ENCODE assay signal across 17 cellular contexts in genomic region chr2:75667884-75668283, GRCh38. TPM values are rescaled to one million over a fixed set of nuclear protein-coding genes. Genes with fewer than 3 reads are reported as not detected.
DNase-seq lines count a peak whose midpoint lies in the region; ATAC-seq and TF ChIP-seq lines count a peak whose summit lies in the region.
"Had no signal": no experiment of that assay in that cellular context is flagged by ENCODE, and none has a peak within 500 bp of the region (broad histone marks: within the 10 kb centered on the region; RNA-seq: fewer than 3 reads in every experiment).

No MANE protein-coding gene starts in this region.

- peaks cover 23% of the 10 kb centered on the region; the same call in 2 of the 3 replicates for H3K36me3 Mint-ChIP-seq in GM23338 (ENCODE audit: low read depth)
- peaks cover 19% of the 10 kb centered on the region for H3K36me3 Mint-ChIP-seq in chondrocyte (ENCODE audit: low read depth)
- no peaks in the 10 kb centered on the region for H3K36me3 Mint-ChIP-seq in T-helper 17 cell (ENCODE audit: low read depth)

- no peaks in the 10 kb centered on the region for H3K9me3 Mint-ChIP-seq in GM23338
- no peaks in the 10 kb centered on the region for H3K9me3 Mint-ChIP-seq in chondrocyte (ENCODE audit: low read depth)
- H3K9me3 Mint-ChIP-seq: CD4-positive, alpha-beta memory T cell had no signal

- H3K9ac ChIP-seq in smooth muscle cell (ENCODE audit: low read depth), result no peak overlapping the region

- H3K79me2 ChIP-seq in GM23338 (replicated peaks; ENCODE audit: insufficient read depth), result no peaks in the 10 kb centered on the region
- H3K79me2 ChIP-seq in smooth muscle cell (ENCODE audit: low read depth), result no peaks in the 10 kb centered on the region

- WGBS in smooth muscle cell (ENCODE audit: low lambda C conversion rate), result 54% methylated on average over 2 of the region's 2 CpGs

- H3K27me3 ChIP-seq in GM23338 (ENCODE audit: insufficient read depth) (no peaks in the 10 kb centered on the region), smooth muscle cell (ENCODE audit: low read depth) (no peaks in the 10 kb centered on the region)

- H3K27me3 Mint-ChIP-seq in GM23338 (ENCODE audit: insufficient read depth, low read depth, poor library complexity), result no peaks in the 10 kb centered on the region
- H3K27me3 Mint-ChIP-seq in chondrocyte (ENCODE audit: low read depth), result no peaks in the 10 kb centered on the region
- H3K27me3 Mint-ChIP-seq in T-helper 17 cell, result no peaks in the 10 kb centered on the region
- H3K27me3 Mint-ChIP-seq: B cell; CD4-positive, alpha-beta memory T cell had no signal

- H4K20me1 ChIP-seq in GM23338 (replicated peaks; ENCODE audit: insufficient read depth) (no peaks in the 10 kb centered on the region), smooth muscle cell (ENCODE audit: low read depth) (no peaks in the 10 kb centered on the region)

- no peak for TF ChIP-seq CTCF in GM23338 (conservative IDR thresholded peaks at IDR 0.05; ENCODE audit: low read depth in 2 of 2)
- no peak for TF ChIP-seq CTCF in chondrocyte (IDR thresholded peaks at IDR 0.05)
- TF ChIP-seq CTCF in smooth muscle cell (IDR thresholded peaks at IDR 0.05; ENCODE audit: borderline replicate concordance, insufficient read depth, poor library complexity, severe bottlenecking), result no peak

- no peaks in the 10 kb centered on the region for H3F3A ChIP-seq in GM23338 (replicated peaks; ENCODE audit: low read depth)
- H3F3A ChIP-seq in smooth muscle cell (ENCODE audit: low read depth), result no peaks in the 10 kb centered on the region

- H2AFZ ChIP-seq in GM23338, result no peak overlapping the region
- H2AFZ ChIP-seq in smooth muscle cell (ENCODE audit: low read depth), result no peak overlapping the region

- no peaks in the 10 kb centered on the region for H3K9me2 ChIP-seq in GM23338 (ENCODE audit: insufficient read depth)

- H3K4me2 ChIP-seq in GM23338, result peak overlapping the region; percentile 40
- no peak overlapping the region for H3K4me2 ChIP-seq in smooth muscle cell

- no peak overlapping the region for H3K4me3 Mint-ChIP-seq in GM23338
- no peak overlapping the region for H3K4me3 Mint-ChIP-seq in chondrocyte (ENCODE audit: unreplicated experiment)
- H3K4me3 Mint-ChIP-seq in T-helper 17 cell, result no peak overlapping the region
- H3K4me3 Mint-ChIP-seq: B cell; CD4-positive, alpha-beta memory T cell had no signal

- ATAC-seq in GM23338 (no peak), HG02981 (IDR thresholded peaks at IDR 0.05; ENCODE audit: unreplicated experiment) (no peak), T-helper 17 cell (no peak)
- ATAC-seq: Panc1 had no signal

- H3K27ac Mint-ChIP-seq in GM23338 (no peak overlapping the region), chondrocyte (ENCODE audit: unreplicated experiment) (peak overlapping the region; percentile 73), T-helper 17 cell (no peak overlapping the region)
- H3K27ac Mint-ChIP-seq: B cell had no signal

- H3K9me3 ChIP-seq in smooth muscle cell (replicated peaks; ENCODE audit: low read depth), result no peaks in the 10 kb centered on the region
- no peaks in the 10 kb centered on the region for H3K9me3 ChIP-seq in T-helper 17 cell (ENCODE audit: control insufficient read depth, low read length, poor library complexity, severe bottlenecking)
- H3K9me3 ChIP-seq: HAP-1 had no signal

- DNase-seq in GM23338 (ENCODE audit: low spot score), result no peak
- DNase-seq in chondrocyte (ENCODE audit: low spot score), result no peak
- peak; percentile 65 for DNase-seq in left kidney (ENCODE audit: low read depth, low spot score)
- no peak for DNase-seq in smooth muscle cell (lab: John Stamatoyannopoulos, UW; ENCODE audit: unreplicated experiment)
- no peak for DNase-seq in COLO829 (ENCODE audit: low spot score)
- DNase-seq in T-helper 17 cell, result no peak
- DNase-seq: CD4-positive, alpha-beta memory T cell; DMS 273 treated with DMSO at 0.1 percent for 48 hours; MV-4-11; NCI-H1436; NCI-H2029 treated with DMSO at 0.1 percent for 48 hours; NCI-H510A treated with DMSO at 0.1 percent for 48 hours; Right ventricle myocardium superior had no signal

- H3K4me1 Mint-ChIP-seq in GM23338 (peaks cover 11% of the 10 kb centered on the region; the same call in 2 of the 3 replicates), chondrocyte (ENCODE audit: low read depth) (peaks cover 6% of the 10 kb centered on the region), T-helper 17 cell (no peaks in the 10 kb centered on the region)
- H3K4me1 Mint-ChIP-seq: B cell; CD4-positive, alpha-beta memory T cell had no signal

- H3K4me1 ChIP-seq in GM23338 (ENCODE audit: insufficient read depth) (peaks cover 22% of the 10 kb centered on the region), smooth muscle cell (ENCODE audit: low read depth) (peaks cover 12% of the 10 kb centered on the region)

- no peaks in the 10 kb centered on the region for H3K36me3 ChIP-seq in GM23338 (ENCODE audit: insufficient read depth)
- peaks cover 2% of the 10 kb centered on the region for H3K36me3 ChIP-seq in smooth muscle cell (ENCODE audit: low read depth)

- H3K4me3 ChIP-seq in GM23338, result no peak overlapping the region
- no peak overlapping the region for H3K4me3 ChIP-seq in smooth muscle cell
- H3K4me3 ChIP-seq: HAP-1 had no signal

- peak overlapping the region; percentile 56 for H3K27ac ChIP-seq in GM23338 (ENCODE audit: low read depth)
- H3K27ac ChIP-seq in smooth muscle cell (ENCODE audit: low read depth), result peak overlapping the region; percentile 71

TF ChIP-seq in GM23338, 12 proteins besides CTCF, POLR2A, EP300 and RAD21 (continues in another document):
- TF ChIP-seq REST (IDR thresholded peaks at IDR 0.05; ENCODE audit: unreplicated experiment), result no peak
- no peak for TF ChIP-seq POLR2AphosphoS5 (IDR thresholded peaks at IDR 0.05; ENCODE audit: low read depth)

RNA-seq across cellular contexts. Expression of gene MRPL19, which starts 21.3 kb away (rescaled TPM):
- 65.5 and 85.5 TPM in 2 replicates for total RNA-seq in GM23338 (2014; rRNA removed; shearing (Covaris generic))
- 131 and 149 TPM in 2 replicates for polyA plus RNA-seq in GM23338 (2016; fragmentation: Nextera tagmentation; extraction: Ambion mirVana)
- 43.5 to 52.3 TPM (median 47.8 TPM) in 3 replicates for total RNA-seq in chondrocyte
- total RNA-seq in smooth muscle cell, result 58.3 and 77.8 TPM in 2 replicates
- 41.6 and 45.3 TPM in 2 replicates for polyA plus RNA-seq in smooth muscle cell
- total RNA-seq in T-helper 17 cell, result 10 to 100 TPM; 16.7 to 20.9 TPM

RNA-seq across cellular contexts. Expression of gene GCFC2, which starts 42.8 kb away (rescaled TPM):
- 24.4 and 26.2 TPM in 2 replicates for total RNA-seq in GM23338 (2014; rRNA removed; shearing (Covaris generic))
- 19.1 and 23.8 TPM in 2 replicates for polyA plus RNA-seq in GM23338 (2016; fragmentation: Nextera tagmentation; extraction: Ambion mirVana)
- total RNA-seq in chondrocyte, result 9.2 to 15.0 TPM (median 10.7 TPM) in 3 replicates
- 11.2 and 11.5 TPM in 2 replicates for total RNA-seq in smooth muscle cell
- 5.7 and 7.7 TPM in 2 replicates for polyA plus RNA-seq in smooth muscle cell
- 10 to 100 TPM; 17.1 to 22.4 TPM for total RNA-seq in T-helper 17 cell
